1 cellular context compared by ENCODE assay signal in the genomic region with DNA sequence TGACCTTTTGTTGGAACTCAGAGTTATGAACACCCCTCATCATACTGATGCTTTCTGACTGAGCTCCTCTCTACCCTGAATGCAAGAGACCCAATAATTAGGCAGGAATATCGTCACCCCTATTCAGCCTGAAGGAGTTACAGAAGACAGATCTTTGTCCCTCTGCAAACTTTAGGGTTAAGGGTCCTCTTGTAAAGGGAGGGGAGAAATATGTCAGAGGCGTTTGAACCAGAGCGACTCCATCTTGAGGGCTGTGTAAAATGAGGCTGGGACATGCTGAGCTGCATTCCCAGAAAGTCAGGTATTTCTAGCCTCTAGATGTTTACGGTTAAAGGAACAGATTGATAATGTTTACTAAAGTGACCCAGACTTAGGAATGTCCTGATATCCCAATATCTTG.
TF ChIP-seq lines count a peak whose summit lies in the region.

No MANE protein-coding gene starts in this region.

TF ChIP-seq in K562, 482 proteins besides CTCF, POLR2A, EP300 and RAD21 (continued from another document and continues in another):
- TF ChIP-seq, protein P1, sequence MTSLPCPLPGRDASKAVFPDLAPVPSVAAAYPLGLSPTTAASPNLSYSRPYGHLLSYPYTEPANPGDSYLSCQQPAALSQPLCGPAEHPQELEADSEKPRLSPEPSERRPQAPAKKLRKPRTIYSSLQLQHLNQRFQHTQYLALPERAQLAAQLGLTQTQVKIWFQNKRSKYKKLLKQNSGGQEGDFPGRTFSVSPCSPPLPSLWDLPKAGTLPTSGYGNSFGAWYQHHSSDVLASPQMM (CRISPR knock-in tag; IDR thresholded peaks at IDR 0.05): no peak
- TF ChIP-seq HIVEP1 (CRISPR knock-in tag; IDR thresholded peaks at IDR 0.05) (peak; percentile 95), PTTG1 (tag; IDR thresholded peaks at IDR 0.05; ENCODE audit: low read depth) (peak; percentile 95), JUNB (CRISPR knock-in tag; conservative IDR thresholded peaks at IDR 0.05) (no peak), SMARCC2 (IDR thresholded peaks at IDR 0.05; ENCODE audit: low read depth) (no peak), STAT6 (CRISPR knock-in tag; IDR thresholded peaks at IDR 0.05) (no peak), ZNF511 (CRISPR knock-in tag; IDR thresholded peaks at IDR 0.05) (no peak), U2AF1 (optimal IDR thresholded peaks at IDR 0.05; ENCODE audit: low read depth, low read length) (no peak), MAFF (IDR thresholded peaks at IDR 0.05; ENCODE audit: low read length) (no peak), ZNF274 (IDR thresholded peaks at IDR 0.05; ENCODE audit: borderline replicate concordance, low read depth, low read length) (no peak), FOXM1 (IDR thresholded peaks at IDR 0.05; ENCODE audit: low read depth) (no peak), FOXM1 (CRISPR knock-in tag; IDR thresholded peaks at IDR 0.05; ENCODE audit: low read depth) (no peak), POLR2AphosphoS5 (IDR thresholded peaks at IDR 0.05; ENCODE audit: control insufficient read depth, insufficient read depth, low read depth, low read length) (no peak), XRCC3 (IDR thresholded peaks at IDR 0.05) (no peak), RFX7 (CRISPR knock-in tag; IDR thresholded peaks at IDR 0.05) (peak; percentile 90), CREB5 (CRISPR knock-in tag; IDR thresholded peaks at IDR 0.05) (peak; percentile 91), TOE1 (IDR thresholded peaks at IDR 0.05; ENCODE audit: borderline replicate concordance) (no peak), TOE1 (CRISPR knock-in tag; IDR thresholded peaks at IDR 0.05; ENCODE audit: borderline replicate concordance, low read depth) (no peak), MAZ (CRISPR knock-in tag; conservative IDR thresholded peaks at IDR 0.05 in 1 of 2, IDR thresholded peaks at IDR 0.05 in 1 of 2) (peak in 1 of 2 experiments; percentile 84; a peak in 2 of 4 replicates), SRSF1 (IDR thresholded peaks at IDR 0.05; ENCODE audit: low read depth, low read length) (no peak), RHOXF2B (CRISPR knock-in tag; conservative IDR thresholded peaks at IDR 0.05) (0 out of 2 replicates have a peak, but pooled peaks have one; percentile 88), RBM34 (IDR thresholded peaks at IDR 0.05; ENCODE audit: borderline replicate concordance, insufficient read depth, low read length) (no peak), MECOM (CRISPR knock-in tag; IDR thresholded peaks at IDR 0.05) (peak; percentile 93), FOXK2 (conservative IDR thresholded peaks at IDR 0.05 in 1 of 2, IDR thresholded peaks at IDR 0.05 in 1 of 2; ENCODE audit: low read depth in 2 of 2) (no peak), NFXL1 (CRISPR knock-in tag; IDR thresholded peaks at IDR 0.05) (peak; percentile 92), BCL6 (CRISPR knock-in tag; IDR thresholded peaks at IDR 0.05) (peak; percentile 79; the same call in 1 of the 2 replicates), ZNF695 (CRISPR knock-in tag; IDR thresholded peaks at IDR 0.05) (no peak), ZNF232 (CRISPR knock-in tag; IDR thresholded peaks at IDR 0.05) (no peak), MTA3 (IDR thresholded peaks at IDR 0.05; ENCODE audit: borderline replicate concordance) (no peak), EWSR1 (IDR thresholded peaks at IDR 0.05; ENCODE audit: borderline replicate concordance, low read depth, partially characterized antibody) (no peak), ZNF347 (CRISPR knock-in tag; IDR thresholded peaks at IDR 0.05; ENCODE audit: low read depth) (no peak), ILK (tag; IDR thresholded peaks at IDR 0.05; ENCODE audit: borderline replicate concordance, low read depth) (peak; percentile 89), GABPA (tag; conservative IDR thresholded peaks at IDR 0.05; ENCODE audit: low read depth) (no peak), MLLT1 (IDR thresholded peaks at IDR 0.05) (no peak), ZNF324 (CRISPR knock-in tag; IDR thresholded peaks at IDR 0.05) (peak; percentile 55; the same call in 1 of the 2 replicates), DEAF1 (CRISPR knock-in tag; IDR thresholded peaks at IDR 0.05) (peak; percentile 37; the same call in 1 of the 2 replicates), GATAD2B (IDR thresholded peaks at IDR 0.05; ENCODE audit: borderline replicate concordance) (no peak), ATF1 (CRISPR knock-in tag; IDR thresholded peaks at IDR 0.05) (no peak), ATF1 (tag; IDR thresholded peaks at IDR 0.05) (peak; percentile 39; the same call in 1 of the 2 replicates)
- TF ChIP-seq, protein P2, sequence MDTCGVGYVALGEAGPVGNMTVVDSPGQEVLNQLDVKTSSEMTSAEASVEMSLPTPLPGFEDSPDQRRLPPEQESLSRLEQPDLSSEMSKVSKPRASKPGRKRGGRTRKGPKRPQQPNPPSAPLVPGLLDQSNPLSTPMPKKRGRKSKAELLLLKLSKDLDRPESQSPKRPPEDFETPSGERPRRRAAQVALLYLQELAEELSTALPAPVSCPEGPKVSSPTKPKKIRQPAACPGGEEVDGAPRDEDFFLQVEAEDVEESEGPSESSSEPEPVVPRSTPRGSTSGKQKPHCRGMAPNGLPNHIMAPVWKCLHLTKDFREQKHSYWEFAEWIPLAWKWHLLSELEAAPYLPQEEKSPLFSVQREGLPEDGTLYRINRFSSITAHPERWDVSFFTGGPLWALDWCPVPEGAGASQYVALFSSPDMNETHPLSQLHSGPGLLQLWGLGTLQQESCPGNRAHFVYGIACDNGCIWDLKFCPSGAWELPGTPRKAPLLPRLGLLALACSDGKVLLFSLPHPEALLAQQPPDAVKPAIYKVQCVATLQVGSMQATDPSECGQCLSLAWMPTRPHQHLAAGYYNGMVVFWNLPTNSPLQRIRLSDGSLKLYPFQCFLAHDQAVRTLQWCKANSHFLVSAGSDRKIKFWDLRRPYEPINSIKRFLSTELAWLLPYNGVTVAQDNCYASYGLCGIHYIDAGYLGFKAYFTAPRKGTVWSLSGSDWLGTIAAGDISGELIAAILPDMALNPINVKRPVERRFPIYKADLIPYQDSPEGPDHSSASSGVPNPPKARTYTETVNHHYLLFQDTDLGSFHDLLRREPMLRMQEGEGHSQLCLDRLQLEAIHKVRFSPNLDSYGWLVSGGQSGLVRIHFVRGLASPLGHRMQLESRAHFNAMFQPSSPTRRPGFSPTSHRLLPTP (IDR thresholded peaks at IDR 0.05; ENCODE audit: borderline replicate concordance, extremely low read depth, insufficient read length): no peak
- TF ChIP-seq, protein P3, sequence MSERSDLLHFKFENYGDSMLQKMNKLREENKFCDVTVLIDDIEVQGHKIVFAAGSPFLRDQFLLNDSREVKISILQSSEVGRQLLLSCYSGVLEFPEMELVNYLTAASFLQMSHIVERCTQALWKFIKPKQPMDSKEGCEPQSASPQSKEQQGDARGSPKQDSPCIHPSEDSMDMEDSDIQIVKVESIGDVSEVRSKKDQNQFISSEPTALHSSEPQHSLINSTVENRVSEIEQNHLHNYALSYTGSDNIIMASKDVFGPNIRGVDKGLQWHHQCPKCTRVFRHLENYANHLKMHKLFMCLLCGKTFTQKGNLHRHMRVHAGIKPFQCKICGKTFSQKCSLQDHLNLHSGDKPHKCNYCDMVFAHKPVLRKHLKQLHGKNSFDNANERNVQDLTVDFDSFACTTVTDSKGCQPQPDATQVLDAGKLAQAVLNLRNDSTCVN (CRISPR knock-in tag; IDR thresholded peaks at IDR 0.05): 0 out of 2 replicates have a peak, but pooled peaks have one; percentile 35
- TF ChIP-seq, protein P4, sequence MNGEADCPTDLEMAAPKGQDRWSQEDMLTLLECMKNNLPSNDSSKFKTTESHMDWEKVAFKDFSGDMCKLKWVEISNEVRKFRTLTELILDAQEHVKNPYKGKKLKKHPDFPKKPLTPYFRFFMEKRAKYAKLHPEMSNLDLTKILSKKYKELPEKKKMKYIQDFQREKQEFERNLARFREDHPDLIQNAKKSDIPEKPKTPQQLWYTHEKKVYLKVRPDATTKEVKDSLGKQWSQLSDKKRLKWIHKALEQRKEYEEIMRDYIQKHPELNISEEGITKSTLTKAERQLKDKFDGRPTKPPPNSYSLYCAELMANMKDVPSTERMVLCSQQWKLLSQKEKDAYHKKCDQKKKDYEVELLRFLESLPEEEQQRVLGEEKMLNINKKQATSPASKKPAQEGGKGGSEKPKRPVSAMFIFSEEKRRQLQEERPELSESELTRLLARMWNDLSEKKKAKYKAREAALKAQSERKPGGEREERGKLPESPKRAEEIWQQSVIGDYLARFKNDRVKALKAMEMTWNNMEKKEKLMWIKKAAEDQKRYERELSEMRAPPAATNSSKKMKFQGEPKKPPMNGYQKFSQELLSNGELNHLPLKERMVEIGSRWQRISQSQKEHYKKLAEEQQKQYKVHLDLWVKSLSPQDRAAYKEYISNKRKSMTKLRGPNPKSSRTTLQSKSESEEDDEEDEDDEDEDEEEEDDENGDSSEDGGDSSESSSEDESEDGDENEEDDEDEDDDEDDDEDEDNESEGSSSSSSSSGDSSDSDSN (IDR thresholded peaks at IDR 0.05; ENCODE audit: borderline replicate concordance in 1 of 2, low read depth in 2 of 2, low read length in 2 of 2): no peak
- TF ChIP-seq, protein P5, sequence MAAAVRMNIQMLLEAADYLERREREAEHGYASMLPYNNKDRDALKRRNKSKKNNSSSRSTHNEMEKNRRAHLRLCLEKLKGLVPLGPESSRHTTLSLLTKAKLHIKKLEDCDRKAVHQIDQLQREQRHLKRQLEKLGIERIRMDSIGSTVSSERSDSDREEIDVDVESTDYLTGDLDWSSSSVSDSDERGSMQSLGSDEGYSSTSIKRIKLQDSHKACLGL (CRISPR knock-in tag; IDR thresholded peaks at IDR 0.05; ENCODE audit: borderline replicate concordance, poor library complexity, severe bottlenecking): no peak
- TF ChIP-seq, protein P6, sequence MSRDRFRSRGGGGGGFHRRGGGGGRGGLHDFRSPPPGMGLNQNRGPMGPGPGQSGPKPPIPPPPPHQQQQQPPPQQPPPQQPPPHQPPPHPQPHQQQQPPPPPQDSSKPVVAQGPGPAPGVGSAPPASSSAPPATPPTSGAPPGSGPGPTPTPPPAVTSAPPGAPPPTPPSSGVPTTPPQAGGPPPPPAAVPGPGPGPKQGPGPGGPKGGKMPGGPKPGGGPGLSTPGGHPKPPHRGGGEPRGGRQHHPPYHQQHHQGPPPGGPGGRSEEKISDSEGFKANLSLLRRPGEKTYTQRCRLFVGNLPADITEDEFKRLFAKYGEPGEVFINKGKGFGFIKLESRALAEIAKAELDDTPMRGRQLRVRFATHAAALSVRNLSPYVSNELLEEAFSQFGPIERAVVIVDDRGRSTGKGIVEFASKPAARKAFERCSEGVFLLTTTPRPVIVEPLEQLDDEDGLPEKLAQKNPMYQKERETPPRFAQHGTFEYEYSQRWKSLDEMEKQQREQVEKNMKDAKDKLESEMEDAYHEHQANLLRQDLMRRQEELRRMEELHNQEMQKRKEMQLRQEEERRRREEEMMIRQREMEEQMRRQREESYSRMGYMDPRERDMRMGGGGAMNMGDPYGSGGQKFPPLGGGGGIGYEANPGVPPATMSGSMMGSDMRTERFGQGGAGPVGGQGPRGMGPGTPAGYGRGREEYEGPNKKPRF (IDR thresholded peaks at IDR 0.05; ENCODE audit: low read depth, low read length): no peak
